In genomic region chr3:108462899-108463298, GRCh38 we compare ENCODE assay signal across 23 cellular contexts. TPM values are rescaled to one million over a fixed set of nuclear protein-coding genes. Genes with fewer than 3 reads are reported as not detected.
DNase-seq lines count a peak whose midpoint lies in the region; ATAC-seq, FAIRE-seq and TF ChIP-seq lines count a peak whose summit lies in the region.
"Had no signal": no experiment of that assay in that cellular context is flagged by ENCODE, and none has a peak within 500 bp of the region (broad histone marks: within the 10 kb centered on the region; RNA-seq: fewer than 3 reads in every experiment).

No MANE protein-coding gene starts in this region.

- WGBS in IMR-90 (ENCODE audit: extremely low coverage in 2 of 2, insufficient read length in 1 of 2), 2 experiments: no CpG with 5 or more reads among the region's 2 CpGs

- peak; percentile 85 for FAIRE-seq in keratinocyte (lab: Jason Lieb, UNC)
- FAIRE-seq: endometrium, GM12878 had no signal

- H3K27ac ChIP-seq in IMR-90 (ENCODE audit: insufficient read depth, low read length) (no peak overlapping the region), brain microvascular endothelial cell (no peak overlapping the region), keratinocyte (ENCODE audit: control insufficient read depth, insufficient read depth, low read length) (no peak overlapping the region), dorsolateral prefrontal cortex (peak overlapping the region in 9 of 59 donors; percentile 16 to 79 (median 38)), substantia nigra (ENCODE audit: low read depth, low read length, poor library complexity, severe bottlenecking) (no peak overlapping the region)
- H3K27ac ChIP-seq: gastrocnemius medialis, neural progenitor cell, PC-9, SK-N-MC, tibial nerve had no signal

- dilution Hi-C loops in IMR-90 (cut with HindIII; ENCODE audit: low sequenced_read_pairs, unreplicated experiment) (no loop called here), keratinocyte (cut with MboI; ENCODE audit: extremely low pct_ligation_motif_present, low sequenced_read_pairs) (no loop called here)

- H3K9ac ChIP-seq in IMR-90 (ENCODE audit: low read depth, low read length) (no peak overlapping the region), keratinocyte (ENCODE audit: control insufficient read depth, extremely low read depth, insufficient read depth, low read length) (no peak overlapping the region)
- H3K9ac ChIP-seq: neural progenitor cell had no signal

- 0 out of 2 replicates have a peak overlapping the region, but pooled peaks have one; percentile 14 for H2BK120ac ChIP-seq in IMR-90 (ENCODE audit: low read depth, low read length)

- no peak overlapping the region for H4K5ac ChIP-seq in IMR-90 (ENCODE audit: low read depth, low read length)

- peak; percentile 75 for ATAC-seq in IMR-90 (ENCODE audit: low read depth)
- ATAC-seq: activated CD8-positive, alpha-beta memory T cell treated with anti-CD3 and anti-CD28 coated beads, Interleukin-2, amount 10 ng/mL, durations not matched to agents 7 days and 5 days; activated naive CD8-positive, alpha-beta T cell treated with anti-CD3 and anti-CD28 coated beads, Interleukin-2, amount 50 U/mL, for 24 hours; gastrocnemius medialis; GM12878; mucosa of descending colon; stimulated activated memory B cell treated with anti-CD40 and anti-IgM and Interleukin-4, amounts not matched to agents 10 μg/mL and 1 μg/mL and 100 μg/mL, for 72 hours had no signal

- POLR2A ChIA-PET in IMR-90 (lab: Charles Lee; ENCODE audit: unreplicated experiment): no interaction called here

- H3K4ac ChIP-seq in IMR-90 (ENCODE audit: low read depth, low read length): no peak overlapping the region

- no peaks in the 10 kb centered on the region for H4K20me1 ChIP-seq in IMR-90 (ENCODE audit: insufficient read depth, low read length)
- H4K20me1 ChIP-seq in keratinocyte (ENCODE audit: control insufficient read depth, extremely low read depth, insufficient read depth, low read length): no peaks in the 10 kb centered on the region

- in situ Hi-C loops in IMR-90 (cut with MboI; ENCODE audit: low sequenced_read_pairs): no loop called here
- in situ Hi-C loops in brain microvascular endothelial cell (cut with HindIII; ENCODE audit: low pct_ligation_motif_present, low sequenced_read_pairs): no loop called here

- intact Hi-C loops in IMR-90 (cut with micrococcal nuclease) (no loop called here), dorsolateral prefrontal cortex (cut with DNase I) (no loop called here)

- no peaks in the 10 kb centered on the region for H3K79me2 ChIP-seq in keratinocyte (ENCODE audit: control insufficient read depth, insufficient read depth, low read length)

- H4K91ac ChIP-seq in IMR-90 (ENCODE audit: insufficient read depth, low read depth, low read length): no peak overlapping the region

- H3K9me1 ChIP-seq in IMR-90 (ENCODE audit: insufficient read depth, low read length) (no peaks in the 10 kb centered on the region), keratinocyte (ENCODE audit: control insufficient read depth, extremely low read depth, insufficient read depth, low read length) (no peaks in the 10 kb centered on the region)

- H3K4me3 ChIP-seq in AG10803 (ENCODE audit: low read length) (no peak overlapping the region), IMR-90 (ENCODE audit: insufficient read depth, low read depth, low read length) (no peak overlapping the region), brain microvascular endothelial cell (ENCODE audit: low read depth, low read length) (no peak overlapping the region), keratinocyte (ENCODE audit: control insufficient read depth in 2 of 3, extremely low read depth in 1 of 3, insufficient read depth in 2 of 3, low read depth in 1 of 3, low read length in 3 of 3) (no peak overlapping the region), dorsolateral prefrontal cortex (no peak overlapping the region)
- H3K4me3 ChIP-seq: gastrocnemius medialis, GM12878, mucosa of descending colon, neural progenitor cell, PC-9, SK-N-MC, tibial nerve had no signal

- CTCF ChIA-PET in IMR-90 (lab: Yijun Ruan, JAX): interaction anchor here (0.6 to 1.8 kb wide), 4 partner anchors 15 to 535 kb away, joined by 3 to 7 read pairs (median 4); no protein-coding TSS in a partner anchor

- H3K36me3 ChIP-seq in IMR-90 (ENCODE audit: control insufficient read depth, insufficient read depth, low read length) (no peaks in the 10 kb centered on the region), brain microvascular endothelial cell (replicated peaks) (no peaks in the 10 kb centered on the region), keratinocyte (ENCODE audit: control insufficient read depth in 2 of 2, extremely low read depth in 1 of 2, insufficient read depth in 2 of 2, low read length in 2 of 2) (no peaks in the 10 kb centered on the region)
- H3K36me3 ChIP-seq: gastrocnemius medialis, neural progenitor cell, tibial nerve had no signal

- H3K14ac ChIP-seq in IMR-90 (replicated peaks; ENCODE audit: low read depth, low read length): no peak overlapping the region

- TF ChIP-seq CTCF in AG10803 (conservative IDR thresholded peaks at IDR 0.05; ENCODE audit: low read length) (peak; percentile 24), IMR-90 (conservative IDR thresholded peaks at IDR 0.05; ENCODE audit: low read depth, low read length) (no peak), brain microvascular endothelial cell (IDR thresholded peaks at IDR 0.05; ENCODE audit: low read depth, low read length, missing control alignments) (peak; percentile 4), keratinocyte (optimal IDR thresholded peaks at IDR 0.05 in 1 of 3, IDR thresholded peaks at IDR 0.05 in 1 of 3, conservative IDR thresholded peaks at IDR 0.05 in 1 of 3; ENCODE audit: extremely low read depth in 1 of 3, insufficient read depth in 2 of 3, low read length in 3 of 3) (no peak), dorsolateral prefrontal cortex (IDR thresholded peaks at IDR 0.05 in 54 of 56, conservative IDR thresholded peaks at IDR 0.05 in 2 of 56; ENCODE audit: low read depth in 1 of 56, partially characterized antibody in 56 of 56) (no peak)

- H3K23ac ChIP-seq in IMR-90 (ENCODE audit: low read depth, low read length): no peak overlapping the region

- H4K8ac ChIP-seq in IMR-90 (ENCODE audit: low read depth in 2 of 2, low read length in 2 of 2): no peak overlapping the region

- no peak overlapping the region for H3K4me2 ChIP-seq in IMR-90 (ENCODE audit: low read depth, low read length)
- H3K4me2 ChIP-seq in keratinocyte (ENCODE audit: control insufficient read depth, extremely low read depth, insufficient read depth, low read depth, low read length): no peak overlapping the region
- H3K4me2 ChIP-seq: neural progenitor cell, PC-9 had no signal

- no peaks in the 10 kb centered on the region for H3K79me1 ChIP-seq in IMR-90 (ENCODE audit: low read depth in 1 of 2, low read length in 2 of 2)

- H2AFZ ChIP-seq in IMR-90 (replicated peaks; ENCODE audit: low read length, poor library complexity): peak overlapping the region; percentile 45
- peak overlapping the region; percentile 65 for H2AFZ ChIP-seq in keratinocyte (ENCODE audit: control insufficient read depth, low read length)
- H2AFZ ChIP-seq: neural progenitor cell, PC-9 had no signal

- H3K9me3 ChIP-seq in IMR-90 (ENCODE audit: control insufficient read depth, insufficient read depth, low read length): no peaks in the 10 kb centered on the region
- H3K9me3 ChIP-seq in keratinocyte (ENCODE audit: control insufficient read depth, low read depth, low read length): no peaks in the 10 kb centered on the region
- H3K9me3 ChIP-seq: gastrocnemius medialis, mucosa of descending colon, tibial nerve had no signal

- H3K56ac ChIP-seq in IMR-90 (ENCODE audit: extremely low read depth, insufficient read depth, low read length): no peak overlapping the region

- no peak overlapping the region for H2AK5ac ChIP-seq in IMR-90 (ENCODE audit: low read depth, low read length)

- H3K4me1 ChIP-seq in IMR-90 (ENCODE audit: control insufficient read depth, insufficient read depth, low read length) (peaks cover 2% of the 10 kb centered on the region; the same call in 1 of the 2 replicates), keratinocyte (ENCODE audit: control insufficient read depth, extremely low read depth, insufficient read depth, low read length) (no peaks in the 10 kb centered on the region)
- H3K4me1 ChIP-seq: gastrocnemius medialis, neural progenitor cell had no signal

- H2BK20ac ChIP-seq in IMR-90 (ENCODE audit: low read depth, low read length): no peak overlapping the region

- BruUV-seq in IMR-90 (replicated peaks; lab: Mats Ljungman, UMichigan): no TSS peak

- TF ChIP-seq POLR2A in IMR-90 (IDR thresholded peaks at IDR 0.05; ENCODE audit: low read depth, low read length): no peak

- H3K27me3 ChIP-seq in IMR-90 (ENCODE audit: control insufficient read depth, insufficient read depth, low read length) (no peaks in the 10 kb centered on the region), brain microvascular endothelial cell (replicated peaks) (no peaks in the 10 kb centered on the region), keratinocyte (ENCODE audit: control insufficient read depth, extremely low read depth, insufficient read depth, low read length) (no peaks in the 10 kb centered on the region), dorsolateral prefrontal cortex (no peaks in the 10 kb centered on the region)
- H3K27me3 ChIP-seq: gastrocnemius medialis, neural progenitor cell, tibial nerve had no signal

- DNase-seq in AG10803 (ENCODE audit: low read depth): peak; percentile 34
- DNase-seq in IMR-90: peak; percentile 54
- peak; percentile 31 for DNase-seq in brain microvascular endothelial cell
- no peak for DNase-seq in keratinocyte (ENCODE audit: low read depth, low spot score)
- no peak for DNase-seq in HPDE6-E6E7 (ENCODE audit: extremely low spot score)
- DNase-seq in dorsolateral prefrontal cortex: no peak
- no peak for DNase-seq in stimulated activated CD4-positive, alpha-beta T cell treated with anti-CD3 and anti-CD28 coated beads, Interleukin-12 subunit alpha, Interleukin-12 subunit beta, amount 100 ng/mL, for 4 hours
- DNase-seq in substantia nigra (lab: John Stamatoyannopoulos, UW): no peak
- DNase-seq: activated CD8-positive, alpha-beta memory T cell treated with anti-CD3 and anti-CD28 coated beads, Interleukin-2, amount 10 ng/mL, durations not matched to agents 7 days and 5 days; activated naive CD8-positive, alpha-beta T cell treated with anti-CD3 and anti-CD28 coated beads, Interleukin-2, amount 50 U/mL, for 24 hours; gastrocnemius medialis; GDM1; mucosa of descending colon; NCI-H1417 treated with DMSO at 0.1 percent for 48 hours; NCI-H774; PC-9; stimulated activated CD4-positive, alpha-beta T cell treated with anti-CD3 and anti-CD28 coated beads, Interleukin-15, amount 100 ng/mL, for 24 hours had no signal

- no peak overlapping the region for H2AK9ac ChIP-seq in IMR-90 (replicated peaks; ENCODE audit: low read depth, low read length, poor library complexity)

- no peak overlapping the region for H2BK5ac ChIP-seq in IMR-90 (ENCODE audit: low read depth, low read length, poor library complexity, severe bottlenecking)

- no peak overlapping the region for H2BK15ac ChIP-seq in IMR-90 (ENCODE audit: low read depth, low read length)

- TF ChIP-seq RAD21 in IMR-90 (IDR thresholded peaks at IDR 0.05; ENCODE audit: low read length): no peak

- H3K18ac ChIP-seq in IMR-90 (ENCODE audit: low read depth, low read length): no peak overlapping the region

RNA-seq across cellular contexts. Expression of gene MYH15, which starts 47.5 kb away (rescaled TPM):
- total RNA-seq in IMR-90 (2012; rRNA removed) (0.28 and 0.36 TPM in 2 replicates), dorsolateral prefrontal cortex (1 to 10 TPM in 119 of 120 experiments, under 1 TPM in 1; 1.00 to 5.1 (median 2.2) TPM)
- polyA plus RNA-seq in IMR-90 (2012; rRNA removed) (0.09 and 0.10 TPM in 2 replicates), keratinocyte (0.40 to 1.3 TPM (median 0.87 TPM) in 3 replicates)
- 0.03 TPM in 1 of 2 replicates, not detected in the other for polyA plus RNA-seq in IMR-90 (2012; cell fraction: cytosol; rRNA removed)
- polyA plus RNA-seq in IMR-90 (2012; cell fraction: nucleus; rRNA removed; ENCODE audit: low replicate concordance): 0.07 and 0.14 TPM in 2 replicates
- 0.51 TPM for polyA plus RNA-seq in keratinocyte (2011; ENCODE audit: low read depth)
- polyA plus RNA-seq in keratinocyte (2011; cell fraction: cytosol; rRNA removed): 0.27 and 0.38 TPM in 2 replicates
- polyA plus RNA-seq in keratinocyte (2011; cell fraction: nucleus; rRNA removed): 1.2 and 1.7 TPM in 2 replicates
- polyA plus RNA-seq in keratinocyte (2012; ENCODE audit: low replicate concordance): 0.07 and 1.6 TPM in 2 replicates
- 0.23 to 1.3 TPM (median 0.63 TPM) in 3 replicates for polyA minus RNA-seq in keratinocyte
- polyA minus RNA-seq in keratinocyte (2011; cell fraction: cytosol; rRNA and poly(A)+ RNA removed): 0.77 TPM
- 0.95 and 1.8 TPM in 2 replicates for polyA minus RNA-seq in keratinocyte (2011; cell fraction: nucleus; rRNA and poly(A)+ RNA removed)

Comparison
In these comparisons a context has a peak if more than half of its experiments do, and no peak if none do; other contexts are left out.
1. DNase-seq: peak in AG10803 (single experiment), IMR-90 (single experiment) and brain microvascular endothelial cell (single experiment); none in keratinocyte (single experiment), HPDE6-E6E7 (single experiment), dorsolateral prefrontal cortex (0 of 10), stimulated activated CD4-positive, alpha-beta T cell treated with anti-CD3 and anti-CD28 coated beads, Interleukin-12 subunit alpha, Interleukin-12 subunit beta, amount 100 ng/mL, for 4 hours (single experiment) and substantia nigra (0 of 49).
2. CTCF ChIP-seq: peak in AG10803 (single experiment) and brain microvascular endothelial cell (single experiment); none in IMR-90 (single experiment), keratinocyte (0 of 3) and dorsolateral prefrontal cortex (0 of 56).